Comparison of ENCODE assay signal across 19 cellular contexts in genomic region chr22:42714308-42714707, GRCh38.
"Had no signal": no experiment of that assay in that cellular context is flagged by ENCODE, and none has a peak within 500 bp of the region (broad histone marks: within the 10 kb centered on the region; RNA-seq: fewer than 3 reads in every experiment).

No MANE protein-coding gene starts in this region.

- DNase-seq: activated CD4-positive, alpha-beta T cell treated with anti-CD3 and anti-CD28 coated beads for 1 hour; activated CD8-positive, alpha-beta memory T cell treated with anti-CD3 and anti-CD28 coated beads, Interleukin-2, amount 50 U/mL, for 4 hours; activated T-cell treated with anti-CD3 and anti-CD28 coated beads, Interleukin-2, amount 50 U/mL, for 24 hours; amniotic stem cell; colonic mucosa; pancreas; psoas muscle; stimulated activated CD4-positive, alpha-beta T cell treated with anti-CD3 and anti-CD28 coated beads, Interleukin-2, amount 100 ng/mL, for 24 hours; stimulated activated naive B cell treated with anti-CD40 and anti-IgM and Interleukin-4, amounts not matched to agents 10 μg/mL and 1 μg/mL and 100 μg/mL, for 72 hours; T-helper 1 cell; upper lobe of left lung had no signal

- H3K27ac Mint-ChIP-seq: activated naive CD8-positive, alpha-beta T cell; activated T-cell treated with anti-CD3 and anti-CD28 coated beads, Interleukin-2, amount 50 U/mL, for 24 hours; activated T-helper 17 cell treated with anti-CD3 and anti-CD28 coated beads, Interleukin-2, amount 50 U/mL, for 72 hours; memory B cell; natural killer cell treated with Interleukin-12 subunit alpha and Interleukin-12 subunit beta and Interleukin-15 and Interleukin-18, amount 100 ng/mL, for 72 hours; stimulated activated naive B cell treated with anti-CD40 and anti-IgM and Interleukin-4, amounts not matched to agents 10 μg/mL and 1 μg/mL and 100 μg/mL, for 72 hours had no signal

- H3K36me3 ChIP-seq: breast epithelium, colonic mucosa, pancreas, thoracic aorta, upper lobe of left lung had no signal

- H3K4me3 Mint-ChIP-seq: activated naive CD8-positive, alpha-beta T cell; activated T-cell treated with anti-CD3 and anti-CD28 coated beads, Interleukin-2, amount 50 U/mL, for 24 hours; activated T-helper 17 cell treated with anti-CD3 and anti-CD28 coated beads, Interleukin-2, amount 50 U/mL, for 72 hours; memory B cell; natural killer cell treated with Interleukin-12 subunit alpha and Interleukin-12 subunit beta and Interleukin-15 and Interleukin-18, amount 100 ng/mL, for 72 hours; stimulated activated naive B cell treated with anti-CD40 and anti-IgM and Interleukin-4, amounts not matched to agents 10 μg/mL and 1 μg/mL and 100 μg/mL, for 72 hours had no signal

- H3K4me1 ChIP-seq: breast epithelium, colonic mucosa had no signal

- H3K27me3 ChIP-seq: breast epithelium, pancreas, upper lobe of left lung had no signal

- H3K27ac ChIP-seq: breast epithelium, colonic mucosa, pancreas, psoas muscle, thoracic aorta, upper lobe of left lung had no signal

- H3K9me3 ChIP-seq: colonic mucosa, pancreas, psoas muscle had no signal

- H3K9me3 Mint-ChIP-seq: memory B cell; natural killer cell treated with Interleukin-12 subunit alpha and Interleukin-12 subunit beta and Interleukin-15 and Interleukin-18, amount 100 ng/mL, for 72 hours; stimulated activated naive B cell treated with anti-CD40 and anti-IgM and Interleukin-4, amounts not matched to agents 10 μg/mL and 1 μg/mL and 100 μg/mL, for 72 hours had no signal

- ATAC-seq: activated T-helper 17 cell treated with anti-CD3 and anti-CD28 coated beads, Interleukin-2, amount 50 U/mL, for 72 hours; natural killer cell treated with Interleukin-12 subunit alpha and Interleukin-12 subunit beta and Interleukin-15 and Interleukin-18, amount 100 ng/mL, for 72 hours; pancreas; psoas muscle; right cardiac atrium; stimulated activated naive B cell treated with anti-CD40 and anti-IgM and Interleukin-4, amounts not matched to agents 10 μg/mL and 1 μg/mL and 100 μg/mL, for 72 hours had no signal

- H3K4me3 ChIP-seq: breast epithelium, colonic mucosa, pancreas, psoas muscle, skin epidermis, thoracic aorta, upper lobe of left lung had no signal

- H3K36me3 Mint-ChIP-seq: activated naive CD8-positive, alpha-beta T cell; memory B cell; natural killer cell treated with Interleukin-12 subunit alpha and Interleukin-12 subunit beta and Interleukin-15 and Interleukin-18, amount 100 ng/mL, for 72 hours; stimulated activated naive B cell treated with anti-CD40 and anti-IgM and Interleukin-4, amounts not matched to agents 10 μg/mL and 1 μg/mL and 100 μg/mL, for 72 hours had no signal
